8 cellular contexts compared by ENCODE assay signal in the genomic region with DNA sequence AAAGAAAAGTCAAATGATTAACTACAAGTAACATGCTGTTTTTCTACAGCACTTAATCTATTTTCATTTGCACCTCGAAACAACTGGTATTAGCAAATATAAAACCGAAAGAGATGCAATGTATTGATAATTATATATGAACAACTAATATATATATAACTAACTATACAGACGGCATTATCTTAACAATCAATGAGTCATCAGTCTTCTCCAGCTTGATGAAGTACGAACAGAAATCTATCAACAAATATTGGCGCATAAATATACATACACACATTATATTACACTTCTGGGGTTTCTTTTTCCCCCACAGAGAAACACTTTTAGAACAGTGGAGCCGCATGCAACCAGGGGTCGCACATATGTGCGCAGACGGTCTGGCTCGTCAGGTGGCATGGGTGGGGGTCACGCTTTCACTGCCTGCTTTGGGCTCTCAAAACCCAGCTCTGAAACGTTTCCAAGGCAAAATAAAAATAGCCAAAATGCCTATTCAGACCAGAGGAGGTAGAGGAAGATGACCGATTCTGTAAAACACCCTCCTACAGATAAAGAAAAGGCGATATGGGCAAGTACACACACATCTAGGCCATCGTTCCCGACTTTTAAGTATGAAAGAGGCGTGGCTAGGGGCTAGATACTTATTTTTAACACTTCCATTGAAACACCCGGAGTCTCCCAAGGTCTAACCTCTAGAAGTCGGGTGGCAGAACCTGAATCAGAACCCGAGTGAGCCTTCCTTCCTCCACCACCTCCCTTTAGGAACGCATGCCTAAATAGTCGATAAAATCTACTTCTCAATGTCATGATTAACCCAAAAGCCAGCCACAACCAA. TPM values are rescaled to one million over a fixed set of nuclear protein-coding genes. Genes with fewer than 3 reads are reported as not detected.
A peak's percentile ranks its signal among the peaks of the same experiment; 100 is the strongest.
DNase-seq lines count a peak whose midpoint lies in the region; ATAC-seq and TF ChIP-seq lines count a peak whose summit lies in the region.

No MANE protein-coding gene starts in this region.

- CTCF ChIA-PET in activated CD8-positive, alpha-beta T cell treated with anti-CD3 and anti-CD28 coated beads, Interleukin-2, amount 10 ng/mL, durations not matched to agents 7 days and 5 days (lab: Charles Lee): interaction anchor here (1.1 kb wide), 1 partner anchor 65 kb away, joined by 8 read pairs; no protein-coding TSS in a partner anchor

- H3K9me3 ChIP-seq in cardiac muscle cell (ENCODE audit: low read depth) (no peaks in the 10 kb centered on the region), iPS-15b (ENCODE audit: control insufficient read depth, insufficient read depth, low read length) (no peaks in the 10 kb centered on the region), stomach (no peaks in the 10 kb centered on the region)

- H3K9ac ChIP-seq in iPS-15b (ENCODE audit: low read depth, low read length): peak overlapping the region; percentile 80

- POLR2A ChIA-PET in activated CD8-positive, alpha-beta T cell treated with anti-CD3 and anti-CD28 coated beads, Interleukin-2, amount 10 ng/mL, durations not matched to agents 7 days and 5 days (lab: Charles Lee): interaction anchor here (0.7 kb wide), 1 partner anchor 23 kb away, joined by 3 read pairs; no protein-coding TSS in a partner anchor

- peaks cover 24% of the 10 kb centered on the region for H3K4me1 ChIP-seq in cardiac muscle cell (ENCODE audit: low read depth)
- peaks cover 10% of the 10 kb centered on the region for H3K4me1 ChIP-seq in iPS-15b (ENCODE audit: control insufficient read depth, insufficient read depth, low read length)
- H3K4me1 ChIP-seq in stomach: peaks cover 13 to 64% (median 40%) of the 10 kb centered on the region in 4 donors

- H3K27ac ChIP-seq in cardiac muscle cell: peak overlapping the region; percentile 98
- peak overlapping the region; percentile 37 to 99 (median 98) for H3K27ac ChIP-seq in stomach

- no peak for TF ChIP-seq EP300 in stomach (IDR thresholded peaks at IDR 0.05)

- TF ChIP-seq POLR2A in stomach (IDR thresholded peaks at IDR 0.05) (no peak), GM18505 (IDR thresholded peaks at IDR 0.05; ENCODE audit: borderline replicate concordance, extremely low read depth, insufficient read depth, insufficient read length) (no peak)

- H3K27me3 ChIP-seq in cardiac muscle cell (no peaks in the 10 kb centered on the region), iPS-15b (ENCODE audit: control insufficient read depth, insufficient read depth, low read length) (no peaks in the 10 kb centered on the region), stomach (no peaks in the 10 kb centered on the region)

- whole genome bisulfite sequencing in stomach, 5 donors: 10 to 21% (median 11%) methylated on average over 22 of the region's 22 CpGs

- H3K27ac Mint-ChIP-seq in activated CD8-positive, alpha-beta T cell treated with anti-CD3 and anti-CD28 coated beads, Interleukin-2, amount 10 ng/mL, durations not matched to agents 7 days and 5 days: peak overlapping the region; percentile 71

- ATAC-seq in Right ventricle myocardium inferior (no peak), HG02981 (IDR thresholded peaks at IDR 0.05; ENCODE audit: unreplicated experiment) (no peak), GM18505 (IDR thresholded peaks at IDR 0.05; ENCODE audit: unreplicated experiment) (no peak)
- no peak for ATAC-seq in activated CD8-positive, alpha-beta T cell treated with anti-CD3 and anti-CD28 coated beads, Interleukin-2, amount 10 ng/mL, durations not matched to agents 7 days and 5 days

- H3K4me3 ChIP-seq in cardiac muscle cell (peak overlapping the region; percentile 69), iPS-15b (ENCODE audit: low read depth, low read length) (peak overlapping the region; percentile 72), stomach (peak overlapping the region; percentile 85 to 87 (median 86))

- H3K36me3 Mint-ChIP-seq in activated CD8-positive, alpha-beta T cell treated with anti-CD3 and anti-CD28 coated beads, Interleukin-2, amount 10 ng/mL, durations not matched to agents 7 days and 5 days (ENCODE audit: low read depth): no peaks in the 10 kb centered on the region

- peaks cover 4% of the 10 kb centered on the region for H3K27me3 Mint-ChIP-seq in activated CD8-positive, alpha-beta T cell treated with anti-CD3 and anti-CD28 coated beads, Interleukin-2, amount 10 ng/mL, durations not matched to agents 7 days and 5 days (ENCODE audit: low read depth)

- intact Hi-C loops in Right ventricle myocardium inferior (cut with DNase I) (loop anchor here (5.0 kb wide), 3 partner anchors 65 to 130 kb away; partner anchors contain the start of gene KIF5B), stomach (cut with DNase I; ENCODE audit: low total_unique reads) (no loop called here)

- no peaks in the 10 kb centered on the region for H3K36me3 ChIP-seq in cardiac muscle cell
- no peaks in the 10 kb centered on the region for H3K36me3 ChIP-seq in iPS-15b (ENCODE audit: control insufficient read depth, insufficient read depth, low read length)
- no peaks in the 10 kb centered on the region for H3K36me3 ChIP-seq in stomach

- DNase-seq in cardiac muscle cell (ENCODE audit: low read depth in 1 of 2, low spot score in 1 of 2) (peak in 1 of 2 donors; percentile 37), Right ventricle myocardium inferior (ENCODE audit: missing footprints) (no peak), stomach (no peak), amniotic stem cell (lab: John Stamatoyannopoulos, UW) (no peak)
- no peak for DNase-seq in activated CD8-positive, alpha-beta T cell treated with anti-CD3 and anti-CD28 coated beads, Interleukin-2, amount 10 ng/mL, durations not matched to agents 7 days and 5 days

- H3K4me1 Mint-ChIP-seq in activated CD8-positive, alpha-beta T cell treated with anti-CD3 and anti-CD28 coated beads, Interleukin-2, amount 10 ng/mL, durations not matched to agents 7 days and 5 days (ENCODE audit: low read depth): peaks cover 60% of the 10 kb centered on the region

- TF ChIP-seq CTCF in cardiac muscle cell (IDR thresholded peaks at IDR 0.05; ENCODE audit: low read depth, low read length): no peak
- no peak for TF ChIP-seq CTCF in stomach (IDR thresholded peaks at IDR 0.05)

- H3K4me3 Mint-ChIP-seq in activated CD8-positive, alpha-beta T cell treated with anti-CD3 and anti-CD28 coated beads, Interleukin-2, amount 10 ng/mL, durations not matched to agents 7 days and 5 days: peak overlapping the region; percentile 85

- H3K9me3 Mint-ChIP-seq in activated CD8-positive, alpha-beta T cell treated with anti-CD3 and anti-CD28 coated beads, Interleukin-2, amount 10 ng/mL, durations not matched to agents 7 days and 5 days (ENCODE audit: insufficient read depth): no peaks in the 10 kb centered on the region

RNA-seq across cellular contexts. Expression of gene ARHGAP12, which starts 1.6 kb away (rescaled TPM):
- total RNA-seq in cardiac muscle cell (25.2 and 29.1 TPM in 2 replicates), Right ventricle myocardium inferior (21.5 TPM), stomach (100 to 1,000 TPM in 2 of 5 donors, 10 to 100 TPM in 2, 1 to 10 TPM in 1; 9.8 to 343 (median 40.7) TPM)
- polyA plus RNA-seq in cardiac muscle cell (12.7 and 18.7 TPM in 2 replicates), stomach (10 to 100 TPM; 16.6 to 37.7 (median 18.1) TPM)
- 1 to 10 TPM; 4.9 to 5.5 TPM for total RNA-seq in activated CD8-positive, alpha-beta T cell treated with anti-CD3 and anti-CD28 coated beads, Interleukin-2, amount 10 ng/mL, durations not matched to agents 7 days and 5 days
